In genomic region chr14:91403069-91403600, GRCh38 we compare ENCODE assay signal across 11 cellular contexts. TPM values are rescaled to one million over a fixed set of nuclear protein-coding genes. Genes with fewer than 3 reads are reported as not detected.
A peak's percentile ranks its signal among the peaks of the same experiment; 100 is the strongest.
DNase-seq lines count a peak whose midpoint lies in the region; ATAC-seq and TF ChIP-seq lines count a peak whose summit lies in the region.
"Had no signal": no experiment of that assay in that cellular context is flagged by ENCODE, and none has a peak within 500 bp of the region (broad histone marks: within the 10 kb centered on the region; RNA-seq: fewer than 3 reads in every experiment).

No MANE protein-coding gene starts in this region.

- H3K27ac ChIP-seq in SK-N-SH (ENCODE audit: low read depth in 2 of 2, low read length in 1 of 2) (peak overlapping the region in 1 of 2 experiments; percentile 59; a peak in 2 of 4 replicates), RWPE1 (peak overlapping the region; percentile 35; the same call in 1 of the 2 replicates)
- H3K27ac ChIP-seq in effector memory CD4-positive, alpha-beta T cell (ENCODE audit: insufficient read depth, low read length, poor library complexity, severe bottlenecking), result peak overlapping the region; percentile 86
- H3K27ac ChIP-seq: 22Rv1 had no signal

- no peak for TF ChIP-seq EP300 in SK-N-SH (IDR thresholded peaks at IDR 0.05; ENCODE audit: borderline replicate concordance in 1 of 2, low read depth in 1 of 2, low read length in 1 of 2)

- no peak for ATAC-seq in SK-N-SH treated with all-trans-retinoic acid at 6 μM for 48 hours

- no peak overlapping the region for H3K4me2 ChIP-seq in SK-N-SH

- TF ChIP-seq RAD21 in SK-N-SH (IDR thresholded peaks at IDR 0.05; ENCODE audit: low read length), result no peak

- TF ChIP-seq CTCF in SK-N-SH (IDR thresholded peaks at IDR 0.05) (no peak), RWPE1 (conservative IDR thresholded peaks at IDR 0.05; ENCODE audit: low read depth) (no peak), progenitor cell of endocrine pancreas (IDR thresholded peaks at IDR 0.05; ENCODE audit: unreplicated experiment) (no peak)

- H3K9ac ChIP-seq in SK-N-SH, result no peak overlapping the region

- H2AFZ ChIP-seq in SK-N-SH (ENCODE audit: low read depth), result no peak overlapping the region

- H3K4me3 ChIP-seq in SK-N-SH (ENCODE audit: low read depth in 2 of 2, low read length in 1 of 2), result no peak overlapping the region
- peak overlapping the region; percentile 19 for H3K4me3 ChIP-seq in effector memory CD4-positive, alpha-beta T cell (ENCODE audit: insufficient read depth, low read depth, low read length, poor library complexity, severe bottlenecking)

- no peak overlapping the region for H3K4me3 Mint-ChIP-seq in progenitor cell of endocrine pancreas (ENCODE audit: low read depth)

- no peaks in the 10 kb centered on the region for H3K36me3 ChIP-seq in SK-N-SH (replicated peaks in 1 of 2; ENCODE audit: control insufficient read depth in 1 of 2, insufficient read depth in 2 of 2, low read length in 1 of 2)
- peaks cover 20% of the 10 kb centered on the region for H3K36me3 ChIP-seq in effector memory CD4-positive, alpha-beta T cell (ENCODE audit: control insufficient read depth, insufficient read depth, low read length)

- peaks cover 0 to 23% of the 10 kb centered on the region in 2 experiments; a peak in 1 of 4 replicates for H3K4me1 ChIP-seq in SK-N-SH (ENCODE audit: control insufficient read depth in 1 of 2, insufficient read depth in 2 of 2, low read depth in 1 of 2, low read length in 1 of 2)
- H3K4me1 ChIP-seq in effector memory CD4-positive, alpha-beta T cell (ENCODE audit: control insufficient read depth, insufficient read depth, low read length, poor library complexity, severe bottlenecking), result peaks cover 87% of the 10 kb centered on the region

- POLR2A ChIA-PET in SK-N-SH (lab: Yijun Ruan, JAX) (no interaction called here), RWPE1 (lab: Yijun Ruan, JAX; ENCODE audit: low non-redundant PET) (no interaction called here)

- peak overlapping the region; percentile 78 for H3K27ac Mint-ChIP-seq in progenitor cell of endocrine pancreas

- no peaks in the 10 kb centered on the region for H3K79me2 ChIP-seq in SK-N-SH (ENCODE audit: insufficient read depth)

- peaks cover 6% of the 10 kb centered on the region for H3K36me3 Mint-ChIP-seq in progenitor cell of endocrine pancreas (ENCODE audit: insufficient read depth)

- no peaks in the 10 kb centered on the region for H3K27me3 Mint-ChIP-seq in progenitor cell of endocrine pancreas

- CTCF ChIA-PET in SK-N-SH (lab: Yijun Ruan, JAX), result interaction anchor here (1.1 to 2.9 kb wide), 3 partner anchors 17 to 80 kb away, joined by 4 to 12 read pairs (median 7); no protein-coding TSS in a partner anchor
- CTCF ChIA-PET in RWPE1 (lab: Yijun Ruan, JAX), result interaction anchor here (0.6 kb wide), 2 partner anchors 139 to 226 kb away, joined by 3 read pairs; no protein-coding TSS in a partner anchor

- peaks cover 39% of the 10 kb centered on the region for H3K4me1 Mint-ChIP-seq in progenitor cell of endocrine pancreas (ENCODE audit: low read depth)

- H3K9me3 ChIP-seq in SK-N-SH, result no peaks in the 10 kb centered on the region
- H3K9me3 ChIP-seq in effector memory CD4-positive, alpha-beta T cell (ENCODE audit: control insufficient read depth, low read length), result no peaks in the 10 kb centered on the region

- H3F3A ChIP-seq in SK-N-SH (replicated peaks; ENCODE audit: insufficient read depth), result no peaks in the 10 kb centered on the region

- H3K9me3 Mint-ChIP-seq in progenitor cell of endocrine pancreas (ENCODE audit: low read depth), result no peaks in the 10 kb centered on the region

- WGBS in SK-N-SH (ENCODE audit: low lambda C conversion rate), result 76% methylated on average over 9 of the region's 13 CpGs

- no peaks in the 10 kb centered on the region for H4K20me1 ChIP-seq in SK-N-SH (ENCODE audit: insufficient read depth)

- DNase-seq in SK-N-SH (peak; percentile 54), RWPE1 (ENCODE audit: low spot score) (no peak), progenitor cell of endocrine pancreas (ENCODE audit: low spot score, unreplicated experiment) (no peak), NCI-H2029 treated with DMSO at 0.1 percent for 48 hours (lab: John Stamatoyannopoulos, UW) (no peak), 8988T (no peak)
- no peak for DNase-seq in effector memory CD4-positive, alpha-beta T cell
- DNase-seq in activated CD4-positive, CD25-positive, alpha-beta regulatory T cell (lab: John Stamatoyannopoulos, UW), result no peak
- DNase-seq: central memory CD4-positive, alpha-beta T cell; NCI-H187 treated with DMSO at 0.1 percent for 48 hours had no signal

- no peaks in the 10 kb centered on the region for H3K9me2 ChIP-seq in SK-N-SH

- no peaks in the 10 kb centered on the region for H3K27me3 ChIP-seq in SK-N-SH (ENCODE audit: insufficient read depth)
- H3K27me3 ChIP-seq in effector memory CD4-positive, alpha-beta T cell (replicated peaks; ENCODE audit: control insufficient read depth, insufficient read depth, low read length, poor library complexity, severe bottlenecking), result no peaks in the 10 kb centered on the region

TF ChIP-seq in SK-N-SH, 30 proteins besides CTCF, POLR2A, EP300 and RAD21 (continues in another document):
- no peak for TF ChIP-seq SMC3 (IDR thresholded peaks at IDR 0.05; ENCODE audit: low read depth, low read length)
- no peak for TF ChIP-seq POLR2AphosphoS5 (IDR thresholded peaks at IDR 0.05; ENCODE audit: low read depth, low read length)
- no peak for TF ChIP-seq TCF12 (IDR thresholded peaks at IDR 0.05)
- no peak for TF ChIP-seq NFIC (IDR thresholded peaks at IDR 0.05; ENCODE audit: borderline replicate concordance)
- no peak for TF ChIP-seq MAX (IDR thresholded peaks at IDR 0.05; ENCODE audit: low read depth)
- TF ChIP-seq RXRA (IDR thresholded peaks at IDR 0.05; ENCODE audit: borderline replicate concordance, low read depth), result no peak
- TF ChIP-seq USF2 (IDR thresholded peaks at IDR 0.05; ENCODE audit: borderline replicate concordance, low read depth, low read length), result no peak
- no peak for TF ChIP-seq MEF2A (IDR thresholded peaks at IDR 0.05; ENCODE audit: borderline replicate concordance, low read depth)
- TF ChIP-seq CHD2 (IDR thresholded peaks at IDR 0.05; ENCODE audit: low read length, partially characterized antibody), result no peak
- TF ChIP-seq TAF1 (IDR thresholded peaks at IDR 0.05; ENCODE audit: borderline replicate concordance, low read depth, low read length), result no peak
- no peak for TF ChIP-seq ELF1 (IDR thresholded peaks at IDR 0.05)
- no peak for TF ChIP-seq RFX5 (IDR thresholded peaks at IDR 0.05; ENCODE audit: low read length)
- no peak for TF ChIP-seq GABPA (IDR thresholded peaks at IDR 0.05; ENCODE audit: low read depth)
- TF ChIP-seq EZH2phosphoT487 (IDR thresholded peaks at IDR 0.05; ENCODE audit: borderline replicate concordance, low read depth), result no peak
- no peak for TF ChIP-seq SIN3A (IDR thresholded peaks at IDR 0.05; ENCODE audit: borderline replicate concordance, low read depth, low read length)

TF ChIP-seq in SK-N-SH treated with all-trans-retinoic acid at 6 μM for 48 hours, 23 proteins besides CTCF, POLR2A, EP300 and RAD21:
- TF ChIP-seq PPARA (CRISPR knock-in tag; IDR thresholded peaks at IDR 0.05; ENCODE audit: borderline replicate concordance), result no peak

RNA-seq across cellular contexts. Expression of gene CCDC88C, which starts 14.5 kb away (rescaled TPM):
- polyA plus RNA-seq in SK-N-SH (2012; rRNA removed), result 0.28 and 0.39 TPM in 2 replicates
- 0.37 and 0.50 TPM in 2 replicates for polyA plus RNA-seq in SK-N-SH (2012; cell fraction: cytosol; rRNA removed)
- 0.35 and 0.46 TPM in 2 replicates for polyA plus RNA-seq in SK-N-SH (2012; cell fraction: nucleus; rRNA removed)
- total RNA-seq in progenitor cell of endocrine pancreas, result 78.1 and 85.5 TPM in 2 replicates
